In the genomic region with DNA sequence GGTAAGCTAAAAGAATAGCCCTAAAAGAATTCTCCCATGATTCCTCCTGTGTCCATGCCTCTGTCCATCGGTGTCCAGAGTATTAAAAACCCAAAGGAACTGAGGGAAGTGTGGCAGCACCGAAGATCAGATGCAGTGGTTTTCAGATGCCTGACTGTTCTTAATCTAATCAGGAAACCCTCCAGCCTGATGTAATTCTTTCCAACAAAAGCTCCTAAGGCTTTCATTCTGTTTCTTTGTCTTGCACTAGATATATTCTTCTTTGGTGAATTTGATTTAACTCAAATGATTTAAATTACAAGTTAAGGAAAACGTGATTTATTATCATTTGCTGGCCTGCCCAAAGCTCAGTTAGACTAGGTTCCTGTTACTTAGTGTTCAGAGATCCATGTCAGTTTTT, we compare ENCODE assay signal across 14 cellular contexts.
DNase-seq lines count a peak whose midpoint lies in the region; ATAC-seq and TF ChIP-seq lines count a peak whose summit lies in the region.
"Had no signal": no experiment of that assay in that cellular context is flagged by ENCODE, and none has a peak within 500 bp of the region (broad histone marks: within the 10 kb centered on the region; RNA-seq: fewer than 3 reads in every experiment).

No MANE protein-coding gene starts in this region.

- no peak overlapping the region for H4K8ac ChIP-seq in H9 (replicated peaks; ENCODE audit: insufficient read length, low read depth, low read length)

- no peaks in the 10 kb centered on the region for H4K20me1 ChIP-seq in H9 (ENCODE audit: control insufficient read depth, insufficient read depth, insufficient read length)

- intact Hi-C loops in left ventricle myocardium superior (cut with micrococcal nuclease): no loop called here

- H3K23ac ChIP-seq in H9 (ENCODE audit: insufficient read length, low read depth, low read length): no peak overlapping the region

- no peak overlapping the region for H4K91ac ChIP-seq in H9 (ENCODE audit: insufficient read length, low read depth, low read length)

- H3K27me3 Mint-ChIP-seq in H9 (ENCODE audit: low read depth) (no peaks in the 10 kb centered on the region), mesothelial cell of epicardium (ENCODE audit: low read depth) (no peaks in the 10 kb centered on the region), type B pancreatic cell (no peaks in the 10 kb centered on the region)
- H3K27me3 Mint-ChIP-seq: B cell; CD4-positive, alpha-beta T cell had no signal

- WGBS in H9 (ENCODE audit: extremely low coverage, insufficient read length, low lambda C conversion rate): no CpG with 5 or more reads among the region's 3 CpGs

- no peak overlapping the region for H3K56ac ChIP-seq in H9 (ENCODE audit: insufficient read length, low read depth, low read length)

- no peak for TF ChIP-seq CTCF in H9 (conservative IDR thresholded peaks at IDR 0.05)
- no peak for TF ChIP-seq CTCF in mesothelial cell of epicardium (IDR thresholded peaks at IDR 0.05; ENCODE audit: unreplicated experiment)
- TF ChIP-seq CTCF in type B pancreatic cell (conservative IDR thresholded peaks at IDR 0.05): no peak

- H3K23me2 ChIP-seq in H9 (ENCODE audit: insufficient read length, low read depth, low read length, poor library complexity, severe bottlenecking): no peaks in the 10 kb centered on the region

- no peak overlapping the region for H2BK15ac ChIP-seq in H9 (ENCODE audit: low read depth, low read length)

- H2AK5ac ChIP-seq in H9 (ENCODE audit: insufficient read length, low read length): no peak overlapping the region

- H2BK12ac ChIP-seq in H9 (ENCODE audit: insufficient read length, low read depth, low read length): no peak overlapping the region

- H3K27ac Mint-ChIP-seq in H9: no peak overlapping the region
- peak overlapping the region; percentile 19 for H3K27ac Mint-ChIP-seq in mesothelial cell of epicardium
- peak overlapping the region; percentile 9 for H3K27ac Mint-ChIP-seq in type B pancreatic cell
- H3K27ac Mint-ChIP-seq: B cell; CD4-positive, alpha-beta T cell had no signal

- no peaks in the 10 kb centered on the region for H3K9me3 Mint-ChIP-seq in H9
- H3K9me3 Mint-ChIP-seq in mesothelial cell of epicardium: no peaks in the 10 kb centered on the region
- no peaks in the 10 kb centered on the region for H3K9me3 Mint-ChIP-seq in type B pancreatic cell
- H3K9me3 Mint-ChIP-seq: CD4-positive, alpha-beta T cell had no signal

- no peak overlapping the region for H2BK5ac ChIP-seq in H9 (ENCODE audit: insufficient read length, low read length)

- no peak overlapping the region for H3K27ac ChIP-seq in H9 (ENCODE audit: insufficient read length, low read depth, low read length)

- peak overlapping the region; percentile 80 for H2AFZ ChIP-seq in H9 (ENCODE audit: low read length)

- H3K18ac ChIP-seq in H9 (ENCODE audit: insufficient read length, low read depth, low read length): no peak overlapping the region

- H3K4me3 Mint-ChIP-seq in H9 (no peak overlapping the region), mesothelial cell of epicardium (no peak overlapping the region), type B pancreatic cell (no peak overlapping the region)
- H3K4me3 Mint-ChIP-seq: B cell; CD4-positive, alpha-beta T cell had no signal

- H3K14ac ChIP-seq in H9 (ENCODE audit: insufficient read depth, low read length): no peak overlapping the region

- H3K4me2 ChIP-seq in H9 (ENCODE audit: insufficient read depth, insufficient read length, low read length): no peak overlapping the region

- DNase-seq in H9: no peak
- peak; percentile 43 for DNase-seq in dedifferentiated amniotic fluid mesenchymal stem cell (ENCODE audit: extremely low spot score)
- no peak for DNase-seq in mesothelial cell of epicardium (ENCODE audit: low spot score in 2 of 2, unreplicated experiment in 2 of 2)
- no peak for DNase-seq in type B pancreatic cell (ENCODE audit: extremely low spot score, unreplicated experiment)
- no peak for DNase-seq in left ventricle myocardium superior
- DNase-seq in NCI-H2029 (lab: John Stamatoyannopoulos, UW): no peak
- DNase-seq in stimulated activated naive CD4-positive, alpha-beta T cell treated with Interleukin-2 at 50 U/mL for 16 hours (lab: John Stamatoyannopoulos, UW): no peak
- DNase-seq: 8988T; C1 segment of cervical spinal cord; Calu3; CD4-positive, alpha-beta T cell; DMS 273 treated with DMSO at 0.1 percent for 48 hours; IMR-90 had no signal

- no peaks in the 10 kb centered on the region for H3K27me3 ChIP-seq in H9 (ENCODE audit: insufficient read depth, low read length)

- no peak for ATAC-seq in left ventricle myocardium superior

- no peaks in the 10 kb centered on the region for H3K9me3 ChIP-seq in H9 (ENCODE audit: control insufficient read depth, low read depth, low read length)

- H2BK20ac ChIP-seq in H9 (ENCODE audit: low read depth, low read length, poor library complexity, severe bottlenecking): no peak overlapping the region

- H4K5ac ChIP-seq in H9 (ENCODE audit: insufficient read length, low read depth, low read length): no peak overlapping the region

- no peak overlapping the region for H3K4ac ChIP-seq in H9 (ENCODE audit: low read depth, low read length)

- H3K36me3 Mint-ChIP-seq in H9 (ENCODE audit: insufficient read depth in 1 of 3, low read depth in 3 of 3): 0 out of 7 replicates have a peak, but pooled peaks cover 0 to 2% (median 0%) of the 10 kb centered on the region in 3 experiments
- no peaks in the 10 kb centered on the region for H3K36me3 Mint-ChIP-seq in mesothelial cell of epicardium
- peaks cover 3% of the 10 kb centered on the region for H3K36me3 Mint-ChIP-seq in type B pancreatic cell

- no peaks in the 10 kb centered on the region for H3K79me2 ChIP-seq in H9 (ENCODE audit: insufficient read depth, low read length)

- H3T11ph ChIP-seq in H9 (ENCODE audit: low read length): no peak overlapping the region

- no peaks in the 10 kb centered on the region for H3K79me1 ChIP-seq in H9 (ENCODE audit: insufficient read depth, low read depth, low read length, poor library complexity, severe bottlenecking)

- no peak overlapping the region for H2BK120ac ChIP-seq in H9 (ENCODE audit: low read depth, low read length, poor library complexity, severe bottlenecking)

- peaks cover 3% of the 10 kb centered on the region; the same call in 1 of the 2 replicates for H3K4me1 ChIP-seq in H9 (ENCODE audit: insufficient read depth, low read length)

- H3K9ac ChIP-seq in H9 (ENCODE audit: extremely low read depth, insufficient read length, low read length): no peak overlapping the region

- peaks cover 23 to 38% of the 10 kb centered on the region in 2 experiments for H3K4me1 Mint-ChIP-seq in H9
- peaks cover 7% of the 10 kb centered on the region for H3K4me1 Mint-ChIP-seq in mesothelial cell of epicardium
- peaks cover 24% of the 10 kb centered on the region for H3K4me1 Mint-ChIP-seq in type B pancreatic cell (ENCODE audit: unreplicated experiment)
- H3K4me1 Mint-ChIP-seq: B cell had no signal

Comparison
In these comparisons a context has a peak if more than half of its experiments do, and no peak if none do; other contexts are left out.
1. H3K27ac Mint-ChIP-seq: peak in mesothelial cell of epicardium (single experiment) and type B pancreatic cell (single experiment); none in H9 (0 of 3).